Comparison of ENCODE assay signal across 9 cellular contexts in genomic region chr3:180564676-180565075, GRCh38.
"Had no signal": no experiment of that assay in that cellular context is flagged by ENCODE, and none has a peak within 500 bp of the region (broad histone marks: within the 10 kb centered on the region; RNA-seq: fewer than 3 reads in every experiment).

No MANE protein-coding gene starts in this region.

- H3K4me3 ChIP-seq: GM23248, GM23338, HAP-1 had no signal

- H3K4me1 ChIP-seq: HAP-1 had no signal

- H3K36me3 ChIP-seq: HAP-1 had no signal

- H3K9me3 ChIP-seq: HAP-1 had no signal

- DNase-seq: GM23248, GOT3, H7, H9, HCEC 1CT, HFFc6 had no signal

- H3K4me2 ChIP-seq: GM23338 had no signal

- H3K27ac ChIP-seq: GM23248 had no signal

- ATAC-seq: GM23338, HCT116 had no signal

- H2AFZ ChIP-seq: GM23248 had no signal
